In genomic region chr14:67045440-67045839, GRCh38 we compare ENCODE assay signal across 32 cellular contexts.
"Had no signal": no experiment of that assay in that cellular context is flagged by ENCODE, and none has a peak within 500 bp of the region (broad histone marks: within the 10 kb centered on the region; RNA-seq: fewer than 3 reads in every experiment).

No MANE protein-coding gene starts in this region.

- H3K27me3 Mint-ChIP-seq: activated CD4-positive, alpha-beta memory T cell treated with anti-CD3 and anti-CD28 coated beads for 36 hours; activated CD4-positive, alpha-beta T cell treated with anti-CD3 and anti-CD28 coated beads for 36 hours; activated CD4-positive, alpha-beta T cell treated with anti-CD3 and anti-CD28 coated beads, Interleukin-2, amount 10 ng/mL, durations not matched to agents 24 days and 14 days; activated CD8-positive, alpha-beta memory T cell treated with anti-CD3 and anti-CD28 coated beads, Interleukin-2, amount 10 ng/mL, durations not matched to agents 7 days and 5 days; activated naive CD8-positive, alpha-beta T cell treated with anti-CD3 and anti-CD28 coated beads for 36 hours; activated naive CD8-positive, alpha-beta T cell treated with anti-CD3 and anti-CD28 coated beads, Interleukin-2, amount 50 U/mL, for 24 hours; activated T-helper 17 cell treated with anti-CD3 and anti-CD28 coated beads, Interleukin-2, amount 50 U/mL, for 72 hours; effector memory CD8-positive, alpha-beta T cell had no signal

- H3K9me3 Mint-ChIP-seq: activated CD4-positive, alpha-beta T cell treated with anti-CD3 and anti-CD28 coated beads, Interleukin-2, amount 10 ng/mL, durations not matched to agents 24 days and 14 days had no signal

- DNase-seq: activated CD4-positive, alpha-beta memory T cell treated with anti-CD3 and anti-CD28 coated beads for 36 hours; activated CD4-positive, alpha-beta T cell treated with anti-CD3 and anti-CD28 coated beads for 36 hours; activated CD4-positive, alpha-beta T cell treated with anti-CD3 and anti-CD28 coated beads, Interleukin-2, amount 10 ng/mL, durations not matched to agents 24 days and 14 days; activated CD4-positive, CD25-positive, alpha-beta regulatory T cell; activated CD4-positive, CD25-positive, alpha-beta regulatory T cell treated with anti-CD3 and anti-CD28 coated beads, Interleukin-2, amount 50 U/mL, for 72 hours; activated CD8-positive, alpha-beta memory T cell treated with anti-CD3 and anti-CD28 coated beads, Interleukin-2, amount 10 ng/mL, durations not matched to agents 7 days and 5 days; activated CD8-positive, alpha-beta memory T cell treated with anti-CD3 and anti-CD28 coated beads, Interleukin-2, amount 50 U/mL, for 4 hours; activated CD8-positive, alpha-beta T cell treated with anti-CD3 and anti-CD28 coated beads, Interleukin-2, amount 10 ng/mL, durations not matched to agents 7 days and 5 days; activated effector memory CD4-positive, alpha-beta T cell treated with Interleukin-2 at 50 U/mL for 16 hours; activated gamma-delta T cell treated with Interleukin-2 at 50 U/mL for 16 hours; activated naive CD4-positive, alpha-beta T cell treated with anti-CD3 and anti-CD28 coated beads for 36 hours; activated naive CD8-positive, alpha-beta T cell treated with anti-CD3 and anti-CD28 coated beads for 36 hours; activated naive CD8-positive, alpha-beta T cell treated with anti-CD3 and anti-CD28 coated beads, Interleukin-2, amount 50 U/mL, for 24 hours; activated T-cell treated with anti-CD3 and anti-CD28 coated beads, Interleukin-2, amount 50 U/mL, for 1 hour; adrenal gland; amygdala; aorta; body of pancreas; caudate nucleus; cortex of kidney; dermis blood vessel endothelial cell; effector CD4-positive, alpha-beta T cell; effector memory CD8-positive, alpha-beta T cell; erythroblast; foreskin keratinocyte; gastrocnemius medialis; glutamatergic neuron; heart left ventricle; T-helper 2 cell had no signal

- ATAC-seq: activated CD4-positive, alpha-beta T cell treated with anti-CD3 and anti-CD28 coated beads for 36 hours; activated CD8-positive, alpha-beta memory T cell treated with anti-CD3 and anti-CD28 coated beads, Interleukin-2, amount 10 ng/mL, durations not matched to agents 7 days and 5 days; activated CD8-positive, alpha-beta T cell treated with anti-CD3 and anti-CD28 coated beads, Interleukin-2, amount 10 ng/mL, durations not matched to agents 7 days and 5 days; activated naive CD8-positive, alpha-beta T cell treated with anti-CD3 and anti-CD28 coated beads, Interleukin-2, amount 50 U/mL, for 24 hours; activated T-helper 17 cell treated with anti-CD3 and anti-CD28 coated beads, Interleukin-2, amount 50 U/mL, for 72 hours; body of pancreas; effector memory CD8-positive, alpha-beta T cell; foreskin keratinocyte; gastrocnemius medialis; heart left ventricle had no signal

- H3K4me3 Mint-ChIP-seq: activated CD4-positive, alpha-beta memory T cell treated with anti-CD3 and anti-CD28 coated beads for 36 hours; activated CD4-positive, alpha-beta T cell treated with anti-CD3 and anti-CD28 coated beads for 36 hours; activated CD4-positive, alpha-beta T cell treated with anti-CD3 and anti-CD28 coated beads, Interleukin-2, amount 10 ng/mL, durations not matched to agents 24 days and 14 days; activated CD8-positive, alpha-beta memory T cell treated with anti-CD3 and anti-CD28 coated beads, Interleukin-2, amount 10 ng/mL, durations not matched to agents 7 days and 5 days; activated CD8-positive, alpha-beta T cell treated with anti-CD3 and anti-CD28 coated beads, Interleukin-2, amount 10 ng/mL, durations not matched to agents 7 days and 5 days; activated naive CD4-positive, alpha-beta T cell treated with anti-CD3 and anti-CD28 coated beads for 36 hours; activated naive CD8-positive, alpha-beta T cell treated with anti-CD3 and anti-CD28 coated beads for 36 hours; activated naive CD8-positive, alpha-beta T cell treated with anti-CD3 and anti-CD28 coated beads, Interleukin-2, amount 50 U/mL, for 24 hours; activated T-helper 17 cell treated with anti-CD3 and anti-CD28 coated beads, Interleukin-2, amount 50 U/mL, for 72 hours; effector memory CD8-positive, alpha-beta T cell had no signal

- H3K27me3 ChIP-seq: adrenal gland, body of pancreas, esophagus muscularis mucosa, foreskin keratinocyte, gastrocnemius medialis, heart left ventricle had no signal

- H3K27ac Mint-ChIP-seq: activated CD4-positive, alpha-beta memory T cell treated with anti-CD3 and anti-CD28 coated beads for 36 hours; activated CD4-positive, alpha-beta T cell treated with anti-CD3 and anti-CD28 coated beads for 36 hours; activated CD4-positive, alpha-beta T cell treated with anti-CD3 and anti-CD28 coated beads, Interleukin-2, amount 10 ng/mL, durations not matched to agents 24 days and 14 days; activated CD8-positive, alpha-beta memory T cell treated with anti-CD3 and anti-CD28 coated beads, Interleukin-2, amount 10 ng/mL, durations not matched to agents 7 days and 5 days; activated CD8-positive, alpha-beta T cell treated with anti-CD3 and anti-CD28 coated beads, Interleukin-2, amount 10 ng/mL, durations not matched to agents 7 days and 5 days; activated naive CD4-positive, alpha-beta T cell treated with anti-CD3 and anti-CD28 coated beads for 36 hours; activated naive CD8-positive, alpha-beta T cell treated with anti-CD3 and anti-CD28 coated beads for 36 hours; activated naive CD8-positive, alpha-beta T cell treated with anti-CD3 and anti-CD28 coated beads, Interleukin-2, amount 50 U/mL, for 24 hours; activated T-helper 17 cell treated with anti-CD3 and anti-CD28 coated beads, Interleukin-2, amount 50 U/mL, for 72 hours; effector memory CD8-positive, alpha-beta T cell had no signal

- H3K4me1 Mint-ChIP-seq: activated CD4-positive, alpha-beta T cell treated with anti-CD3 and anti-CD28 coated beads for 36 hours; activated CD4-positive, alpha-beta T cell treated with anti-CD3 and anti-CD28 coated beads, Interleukin-2, amount 10 ng/mL, durations not matched to agents 24 days and 14 days; activated CD8-positive, alpha-beta memory T cell treated with anti-CD3 and anti-CD28 coated beads, Interleukin-2, amount 10 ng/mL, durations not matched to agents 7 days and 5 days; activated naive CD8-positive, alpha-beta T cell treated with anti-CD3 and anti-CD28 coated beads for 36 hours; activated naive CD8-positive, alpha-beta T cell treated with anti-CD3 and anti-CD28 coated beads, Interleukin-2, amount 50 U/mL, for 24 hours; activated T-helper 17 cell treated with anti-CD3 and anti-CD28 coated beads, Interleukin-2, amount 50 U/mL, for 72 hours had no signal

- FAIRE-seq: colon had no signal

- H3K27ac ChIP-seq: adrenal gland, body of pancreas, esophagus muscularis mucosa, foreskin keratinocyte, gastrocnemius medialis, heart left ventricle had no signal

- H3K4me1 ChIP-seq: adrenal gland, body of pancreas, esophagus muscularis mucosa, foreskin keratinocyte, gastrocnemius medialis, heart left ventricle had no signal

- H3K9me3 ChIP-seq: adrenal gland, body of pancreas, esophagus muscularis mucosa, gastrocnemius medialis had no signal
